Comparison of ENCODE assay signal across 18 cellular contexts in genomic region chr1:187267745-187268277, GRCh38.
DNase-seq lines count a peak whose midpoint lies in the region; ATAC-seq and TF ChIP-seq lines count a peak whose summit lies in the region.
"Had no signal": no experiment of that assay in that cellular context is flagged by ENCODE, and none has a peak within 500 bp of the region (broad histone marks: within the 10 kb centered on the region; RNA-seq: fewer than 3 reads in every experiment).

No MANE protein-coding gene starts in this region.

- 39% methylated on average over 1 of the region's 1 CpG for WGBS in SK-N-SH (ENCODE audit: low lambda C conversion rate)
- WGBS in mesendoderm (ENCODE audit: extremely low coverage, insufficient coverage, low lambda C conversion rate), result no CpG with 5 or more reads among the region's 1 CpG
- no CpG with 5 or more reads among the region's 1 CpG for WGBS in trophoblast cell (ENCODE audit: extremely low coverage, insufficient coverage, insufficient read length)

- H3K27me3 Mint-ChIP-seq in activated T-cell treated with anti-CD3 and anti-CD28 coated beads, Interleukin-2, amount 50 U/mL, for 72 hours (ENCODE audit: low read depth), result no peaks in the 10 kb centered on the region
- H3K27me3 Mint-ChIP-seq: CD4-positive, alpha-beta memory T cell had no signal

- H3K9me3 ChIP-seq in SK-N-SH (no peaks in the 10 kb centered on the region), trophoblast cell (ENCODE audit: insufficient read depth, low read depth, low read length) (no peaks in the 10 kb centered on the region)
- H3K9me3 ChIP-seq: A549, BLaER1, HAP-1 had no signal

- H2AFZ ChIP-seq in SK-N-SH (ENCODE audit: low read depth) (no peak overlapping the region), trophoblast cell (ENCODE audit: insufficient read depth, low read length, poor library complexity) (no peak overlapping the region)
- H2AFZ ChIP-seq: GM23248 had no signal

- H3K14ac ChIP-seq in trophoblast cell (ENCODE audit: low read length), result no peak overlapping the region

- no peak overlapping the region for H2AK5ac ChIP-seq in mesendoderm (ENCODE audit: low read length)
- H2AK5ac ChIP-seq in trophoblast cell (ENCODE audit: low read length), result no peak overlapping the region

- no peak overlapping the region for H3K4me3 Mint-ChIP-seq in activated T-cell treated with anti-CD3 and anti-CD28 coated beads, Interleukin-2, amount 50 U/mL, for 72 hours
- H3K4me3 Mint-ChIP-seq: CD14-positive monocyte; CD4-positive, alpha-beta memory T cell had no signal

- no peaks in the 10 kb centered on the region for H3K36me3 Mint-ChIP-seq in activated T-cell treated with anti-CD3 and anti-CD28 coated beads, Interleukin-2, amount 50 U/mL, for 72 hours (ENCODE audit: insufficient read depth in 2 of 2)
- H3K36me3 Mint-ChIP-seq: CD14-positive monocyte; CD4-positive, alpha-beta memory T cell had no signal

- H3F3A ChIP-seq in SK-N-SH (replicated peaks; ENCODE audit: insufficient read depth), result no peaks in the 10 kb centered on the region

- no peak overlapping the region for H3K27ac Mint-ChIP-seq in activated T-cell treated with anti-CD3 and anti-CD28 coated beads, Interleukin-2, amount 50 U/mL, for 72 hours
- H3K27ac Mint-ChIP-seq: CD14-positive monocyte; CD4-positive, alpha-beta memory T cell had no signal

- POLR2A ChIA-PET in SK-N-SH (lab: Yijun Ruan, JAX), result no interaction called here

- H3K79me2 ChIP-seq in SK-N-SH (ENCODE audit: insufficient read depth) (no peaks in the 10 kb centered on the region), mesendoderm (ENCODE audit: control insufficient read depth, insufficient read depth, low read length) (no peaks in the 10 kb centered on the region), trophoblast cell (ENCODE audit: control insufficient read depth, insufficient read depth, low read length, poor library complexity) (no peaks in the 10 kb centered on the region)

- DNase-seq in SK-N-SH (no peak), NCI-H446 (lab: John Stamatoyannopoulos, UW) (peak; percentile 16 to 46), mesendoderm (peak; percentile 18), trophoblast cell (peak in 1 of 2 donors; percentile 2), OCI-M2 (lab: John Stamatoyannopoulos, UW; ENCODE audit: unreplicated experiment) (no peak), amygdala (lab: John Stamatoyannopoulos, UW) (no peak)
- DNase-seq in activated T-cell treated with anti-CD3 and anti-CD28 coated beads, Interleukin-2, amount 50 U/mL, for 72 hours, result no peak
- DNase-seq: CD4-positive, alpha-beta memory T cell; DMS53; DND-41; EL; GM23248 had no signal

- H2BK12ac ChIP-seq in trophoblast cell (ENCODE audit: low read length), result no peak overlapping the region

- no peak for TF ChIP-seq RAD21 in SK-N-SH (IDR thresholded peaks at IDR 0.05; ENCODE audit: low read length)

- H3K79me1 ChIP-seq in mesendoderm (ENCODE audit: low read length) (no peaks in the 10 kb centered on the region), trophoblast cell (ENCODE audit: low read length) (peaks cover 11% of the 10 kb centered on the region)

- H3K18ac ChIP-seq in mesendoderm (ENCODE audit: low read length), result no peak overlapping the region
- H3K18ac ChIP-seq in trophoblast cell (ENCODE audit: low read length), result no peak overlapping the region

- H4K8ac ChIP-seq in mesendoderm (ENCODE audit: low read depth, low read length), result no peak overlapping the region
- H4K8ac ChIP-seq in trophoblast cell (ENCODE audit: low read depth, low read length), result no peak overlapping the region

- TF ChIP-seq CTCF in SK-N-SH (IDR thresholded peaks at IDR 0.05), result no peak

- no peak overlapping the region for H4K91ac ChIP-seq in trophoblast cell (ENCODE audit: low read depth, low read length)

- H3K4me2 ChIP-seq in SK-N-SH (no peak overlapping the region), mesendoderm (ENCODE audit: low read length) (no peak overlapping the region), trophoblast cell (ENCODE audit: low read length) (no peak overlapping the region)
- H3K4me2 ChIP-seq: A549, BLaER1 had no signal

- H3K27ac ChIP-seq in SK-N-SH (ENCODE audit: low read depth in 2 of 2, low read length in 1 of 2) (no peak overlapping the region), mesendoderm (ENCODE audit: low read depth, low read length) (no peak overlapping the region), trophoblast cell (ENCODE audit: low read depth, low read length) (peak overlapping the region; percentile 28)
- H3K27ac ChIP-seq: 22Rv1, A549, BLaER1, GM23248 had no signal

- no peaks in the 10 kb centered on the region for H3K9me2 ChIP-seq in SK-N-SH

- H3K9me3 Mint-ChIP-seq in activated T-cell treated with anti-CD3 and anti-CD28 coated beads, Interleukin-2, amount 50 U/mL, for 72 hours, result peaks cover 0 to 2% of the 10 kb centered on the region in 2 donors
- H3K9me3 Mint-ChIP-seq: CD14-positive monocyte had no signal

- no peak overlapping the region for H2BK15ac ChIP-seq in mesendoderm (replicated peaks; ENCODE audit: low read depth)

- CTCF ChIA-PET in SK-N-SH (lab: Yijun Ruan, JAX), result no interaction called here

- no peaks in the 10 kb centered on the region; a peak in 1 of 4 replicates for H3K4me1 ChIP-seq in SK-N-SH (ENCODE audit: control insufficient read depth in 1 of 2, insufficient read depth in 2 of 2, low read depth in 1 of 2, low read length in 1 of 2)
- no peaks in the 10 kb centered on the region for H3K4me1 ChIP-seq in mesendoderm (ENCODE audit: control insufficient read depth, low read depth, low read length)
- peaks cover 0 to 3% of the 10 kb centered on the region in 2 experiments for H3K4me1 ChIP-seq in trophoblast cell (ENCODE audit: control insufficient read depth in 1 of 2, insufficient read depth in 2 of 2, low read length in 2 of 2)
- H3K4me1 ChIP-seq: A549, BLaER1 had no signal

- no peaks in the 10 kb centered on the region for H4K20me1 ChIP-seq in SK-N-SH (ENCODE audit: insufficient read depth)
- H4K20me1 ChIP-seq: BLaER1 had no signal

- H3K9ac ChIP-seq in SK-N-SH (no peak overlapping the region), mesendoderm (ENCODE audit: low read length) (no peak overlapping the region), trophoblast cell (ENCODE audit: low read length) (no peak overlapping the region)
- H3K9ac ChIP-seq: BLaER1, GM23248 had no signal

- H4K5ac ChIP-seq in mesendoderm (ENCODE audit: low read length), result no peak overlapping the region

- no peak overlapping the region for H2BK120ac ChIP-seq in mesendoderm (ENCODE audit: low read depth, low read length)
- H2BK120ac ChIP-seq in trophoblast cell (ENCODE audit: insufficient read depth, low read length, poor library complexity), result no peak overlapping the region

- ATAC-seq in SK-N-SH treated with all-trans-retinoic acid at 6 μM for 48 hours, result peak; percentile 34; the same call in 1 of the 3 replicates
- ATAC-seq in activated T-cell treated with anti-CD3 and anti-CD28 coated beads, Interleukin-2, amount 50 U/mL, for 72 hours (replicated peaks in 1 of 2), result no peak
- ATAC-seq: A549 had no signal

- H3K36me3 ChIP-seq in SK-N-SH (replicated peaks in 1 of 2; ENCODE audit: control insufficient read depth in 1 of 2, insufficient read depth in 2 of 2, low read length in 1 of 2), result no peaks in the 10 kb centered on the region
- no peaks in the 10 kb centered on the region for H3K36me3 ChIP-seq in mesendoderm (ENCODE audit: control insufficient read depth, insufficient read depth, low read length)
- no peaks in the 10 kb centered on the region for H3K36me3 ChIP-seq in trophoblast cell (ENCODE audit: control insufficient read depth in 1 of 2, insufficient read depth in 2 of 2, low read length in 2 of 2)
- H3K36me3 ChIP-seq: BLaER1, HAP-1 had no signal

- no peak overlapping the region for H3K4ac ChIP-seq in mesendoderm (ENCODE audit: low read depth, low read length)
- no peak overlapping the region for H3K4ac ChIP-seq in trophoblast cell (ENCODE audit: low read depth, low read length)

- H3K23ac ChIP-seq in mesendoderm (ENCODE audit: low read length) (no peak overlapping the region), trophoblast cell (ENCODE audit: low read length) (no peak overlapping the region)

- H3K27me3 ChIP-seq in SK-N-SH (ENCODE audit: insufficient read depth) (no peaks in the 10 kb centered on the region), mesendoderm (ENCODE audit: insufficient read depth, low read length, poor library complexity) (no peaks in the 10 kb centered on the region), trophoblast cell (ENCODE audit: insufficient read depth, low read length) (no peaks in the 10 kb centered on the region)
- H3K27me3 ChIP-seq: BLaER1 had no signal

- H4K12ac ChIP-seq in trophoblast cell (ENCODE audit: low read depth, low read length), result no peak overlapping the region

- H2BK5ac ChIP-seq in mesendoderm (ENCODE audit: low read length) (no peak overlapping the region), trophoblast cell (ENCODE audit: low read depth, low read length, poor library complexity) (no peak overlapping the region)

- no peak overlapping the region for H3K56ac ChIP-seq in mesendoderm (ENCODE audit: low read length)

- no peaks in the 10 kb centered on the region for H3K4me1 Mint-ChIP-seq in activated T-cell treated with anti-CD3 and anti-CD28 coated beads, Interleukin-2, amount 50 U/mL, for 72 hours (ENCODE audit: low read depth)
- H3K4me1 Mint-ChIP-seq: CD14-positive monocyte; CD4-positive, alpha-beta memory T cell had no signal

- TF ChIP-seq EP300 in SK-N-SH (IDR thresholded peaks at IDR 0.05; ENCODE audit: borderline replicate concordance in 1 of 2, low read depth in 1 of 2, low read length in 1 of 2), result no peak

- H3K4me3 ChIP-seq in SK-N-SH (ENCODE audit: low read depth in 2 of 2, low read length in 1 of 2) (no peak overlapping the region), mesendoderm (ENCODE audit: low read length) (no peak overlapping the region), trophoblast cell (ENCODE audit: low read depth, low read length) (no peak overlapping the region)
- H3K4me3 ChIP-seq: A549, BLaER1, GM23248, HAP-1 had no signal

TF ChIP-seq in SK-N-SH, 30 proteins besides CTCF, POLR2A, EP300 and RAD21:
- no peak for TF ChIP-seq TCF12 (IDR thresholded peaks at IDR 0.05)
- TF ChIP-seq JUND (IDR thresholded peaks at IDR 0.05), result no peak
- no peak for TF ChIP-seq RXRA (IDR thresholded peaks at IDR 0.05; ENCODE audit: borderline replicate concordance, low read depth)
- no peak for TF ChIP-seq FOXJ3 (CRISPR knock-in tag; IDR thresholded peaks at IDR 0.05)

Comparison
In these comparisons a context has a peak if more than half of its experiments do, and no peak if none do; other contexts are left out.
1. DNase-seq: peak in NCI-H446 (2 of 2) and mesendoderm (single experiment); none in SK-N-SH (single experiment), OCI-M2 (single experiment), activated T-cell treated with anti-CD3 and anti-CD28 coated beads, Interleukin-2, amount 50 U/mL, for 72 hours (0 of 2) and amygdala (0 of 56).